Comparison of ENCODE assay signal across 1 cellular context in the genomic region with DNA sequence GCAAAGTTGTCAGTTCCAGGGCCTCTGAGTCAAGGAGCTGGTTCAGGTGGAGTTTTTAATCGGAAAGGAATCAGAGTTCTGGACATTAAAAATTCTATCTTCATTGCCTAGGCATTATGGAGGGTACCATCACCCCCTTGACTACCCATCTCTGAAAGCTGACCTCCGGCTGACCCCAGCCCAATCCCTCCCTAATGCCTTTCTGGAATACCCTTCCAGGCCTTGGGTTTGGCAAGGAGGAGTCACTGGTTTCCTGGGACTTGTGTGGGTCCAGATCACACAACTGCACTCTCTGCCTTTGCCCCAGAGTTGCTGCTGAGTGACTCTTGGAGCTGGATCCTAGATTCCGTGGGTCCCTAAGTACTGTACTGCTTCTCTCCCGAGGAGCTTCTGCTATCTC.
TF ChIP-seq lines count a peak whose summit lies in the region.

No MANE protein-coding gene starts in this region.

TF ChIP-seq in SK-N-SH, 30 proteins besides CTCF, POLR2A, EP300 and RAD21 (continued from another document):
- TF ChIP-seq, protein P1, sequence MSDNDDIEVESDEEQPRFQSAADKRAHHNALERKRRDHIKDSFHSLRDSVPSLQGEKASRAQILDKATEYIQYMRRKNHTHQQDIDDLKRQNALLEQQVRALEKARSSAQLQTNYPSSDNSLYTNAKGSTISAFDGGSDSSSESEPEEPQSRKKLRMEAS (IDR thresholded peaks at IDR 0.05; ENCODE audit: low read depth): no peak
- TF ChIP-seq, protein P2, sequence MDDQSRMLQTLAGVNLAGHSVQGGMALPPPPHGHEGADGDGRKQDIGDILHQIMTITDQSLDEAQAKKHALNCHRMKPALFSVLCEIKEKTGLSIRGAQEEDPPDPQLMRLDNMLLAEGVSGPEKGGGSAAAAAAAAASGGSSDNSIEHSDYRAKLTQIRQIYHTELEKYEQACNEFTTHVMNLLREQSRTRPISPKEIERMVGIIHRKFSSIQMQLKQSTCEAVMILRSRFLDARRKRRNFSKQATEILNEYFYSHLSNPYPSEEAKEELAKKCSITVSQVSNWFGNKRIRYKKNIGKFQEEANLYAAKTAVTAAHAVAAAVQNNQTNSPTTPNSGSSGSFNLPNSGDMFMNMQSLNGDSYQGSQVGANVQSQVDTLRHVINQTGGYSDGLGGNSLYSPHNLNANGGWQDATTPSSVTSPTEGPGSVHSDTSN (IDR thresholded peaks at IDR 0.05): no peak
- TF ChIP-seq MXI1 (IDR thresholded peaks at IDR 0.05; ENCODE audit: low read depth, low read length): no peak
- TF ChIP-seq FOSL2 (IDR thresholded peaks at IDR 0.05; ENCODE audit: borderline replicate concordance, low read depth): no peak
- TF ChIP-seq GATA2 (CRISPR knock-in tag; IDR thresholded peaks at IDR 0.05): no peak
- no peak for TF ChIP-seq MEF2A (IDR thresholded peaks at IDR 0.05; ENCODE audit: borderline replicate concordance, low read depth)
- no peak for TF ChIP-seq TAF1 (IDR thresholded peaks at IDR 0.05; ENCODE audit: borderline replicate concordance, low read depth, low read length)
- no peak for TF ChIP-seq TCF12 (IDR thresholded peaks at IDR 0.05)
- no peak for TF ChIP-seq RCOR1 (IDR thresholded peaks at IDR 0.05; ENCODE audit: low read length)
- TF ChIP-seq, protein P3, sequence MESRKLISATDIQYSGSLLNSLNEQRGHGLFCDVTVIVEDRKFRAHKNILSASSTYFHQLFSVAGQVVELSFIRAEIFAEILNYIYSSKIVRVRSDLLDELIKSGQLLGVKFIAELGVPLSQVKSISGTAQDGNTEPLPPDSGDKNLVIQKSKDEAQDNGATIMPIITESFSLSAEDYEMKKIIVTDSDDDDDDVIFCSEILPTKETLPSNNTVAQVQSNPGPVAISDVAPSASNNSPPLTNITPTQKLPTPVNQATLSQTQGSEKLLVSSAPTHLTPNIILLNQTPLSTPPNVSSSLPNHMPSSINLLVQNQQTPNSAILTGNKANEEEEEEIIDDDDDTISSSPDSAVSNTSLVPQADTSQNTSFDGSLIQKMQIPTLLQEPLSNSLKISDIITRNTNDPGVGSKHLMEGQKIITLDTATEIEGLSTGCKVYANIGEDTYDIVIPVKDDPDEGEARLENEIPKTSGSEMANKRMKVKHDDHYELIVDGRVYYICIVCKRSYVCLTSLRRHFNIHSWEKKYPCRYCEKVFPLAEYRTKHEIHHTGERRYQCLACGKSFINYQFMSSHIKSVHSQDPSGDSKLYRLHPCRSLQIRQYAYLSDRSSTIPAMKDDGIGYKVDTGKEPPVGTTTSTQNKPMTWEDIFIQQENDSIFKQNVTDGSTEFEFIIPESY (IDR thresholded peaks at IDR 0.05; ENCODE audit: borderline replicate concordance, low read depth): no peak
